In the genomic region with DNA sequence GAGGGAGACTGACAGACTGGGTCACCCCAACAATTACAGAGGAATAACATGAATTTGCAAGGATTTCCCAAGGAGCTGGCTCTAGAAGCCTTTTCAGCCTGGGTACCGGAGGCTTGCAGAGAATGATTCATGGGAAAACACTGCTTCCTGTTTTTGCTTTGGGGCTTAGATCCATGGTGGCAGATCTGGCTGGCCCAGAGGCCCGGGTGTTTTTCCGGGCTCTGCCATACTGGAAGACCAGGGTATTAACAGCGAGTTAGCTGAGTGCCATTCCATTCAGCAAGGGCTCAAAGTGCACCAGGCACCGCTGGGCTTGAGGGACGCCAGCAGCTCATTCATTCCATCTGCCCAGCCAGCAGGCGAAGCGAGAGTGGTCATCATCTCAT, we compare ENCODE assay signal across 8 cellular contexts. TPM values are rescaled to one million over a fixed set of nuclear protein-coding genes. Genes with fewer than 3 reads are reported as not detected.
A peak's percentile ranks its signal among the peaks of the same experiment; 100 is the strongest.
DNase-seq lines count a peak whose midpoint lies in the region; ATAC-seq and TF ChIP-seq lines count a peak whose summit lies in the region.

No MANE protein-coding gene starts in this region.

- H3K27me3 ChIP-seq in HAP-1 (ENCODE audit: low read depth) (no peaks in the 10 kb centered on the region), prostate gland (replicated peaks; ENCODE audit: insufficient read depth) (no peaks in the 10 kb centered on the region)

- WGBS in prostate gland = 30% methylated on average over 8 of the region's 8 CpGs

- H3K4me1 ChIP-seq in HAP-1 = peaks cover 10% of the 10 kb centered on the region
- H3K4me1 ChIP-seq in prostate gland (replicated peaks) = peaks cover 16% of the 10 kb centered on the region

- no peaks in the 10 kb centered on the region for H3K9me3 ChIP-seq in HAP-1
- H3K9me3 ChIP-seq in SK-N-MC (ENCODE audit: low read depth, low read length) = no peaks in the 10 kb centered on the region
- H3K9me3 ChIP-seq in prostate gland = no peaks in the 10 kb centered on the region

- no peak overlapping the region for H3K9ac ChIP-seq in SK-N-MC (ENCODE audit: insufficient read length)

- peak overlapping the region; percentile 72 for H3K4me3 ChIP-seq in HAP-1
- peak overlapping the region; percentile 82; the same call in 1 of the 2 replicates for H3K4me3 ChIP-seq in SK-N-MC
- H3K4me3 ChIP-seq in prostate gland = peak overlapping the region; percentile 76 to 78

- TF ChIP-seq POLR2A in prostate gland (IDR thresholded peaks at IDR 0.05) = no peak

- intact Hi-C loops in prostate gland (cut with DNase I) = loop anchor here (5.0 kb wide), 1 partner anchor 38 kb away; no protein-coding TSS in a partner anchor

- DNase-seq in HAP-1 (ENCODE audit: low spot score in 2 of 2) (peak in 1 of 2 experiments; percentile 17), SK-N-MC (ENCODE audit: low read depth, low spot score) (no peak), fibroblast of gingiva (ENCODE audit: low read depth) (peak; percentile 62), prostate gland (ENCODE audit: low spot score) (no peak), epidermal melanocyte (ENCODE audit: insufficient read length, low spot score) (no peak), NCI-H2227 treated with DMSO at 0.1 percent for 48 hours (lab: John Stamatoyannopoulos, UW) (no peak)

- in situ Hi-C loops in HAP-1 (cut with MboI; ENCODE audit: low sequenced_read_pairs) = no loop called here

- H3K27ac ChIP-seq in SK-N-MC = no peak overlapping the region
- H3K27ac ChIP-seq in prostate gland = peak overlapping the region; percentile 92

- ATAC-seq in GM21526 (IDR thresholded peaks at IDR 0.05; ENCODE audit: low FRiP score, unreplicated experiment) (no peak), HG02938 (IDR thresholded peaks at IDR 0.05; ENCODE audit: unreplicated experiment) (no peak)

- TF ChIP-seq CTCF in prostate gland (IDR thresholded peaks at IDR 0.05) = no peak

- peaks cover 58% of the 10 kb centered on the region for H3K36me3 ChIP-seq in HAP-1 (replicated peaks)
- H3K36me3 ChIP-seq in SK-N-MC (ENCODE audit: insufficient read depth, low read length) = peaks cover 19% of the 10 kb centered on the region; the same call in 1 of the 2 replicates
- H3K36me3 ChIP-seq in prostate gland = no peaks in the 10 kb centered on the region

RNA-seq across cellular contexts. Expression of gene WDR1, which starts 1.3 kb away (rescaled TPM):
- 100 to 1,000 TPM; 127 to 171 TPM for total RNA-seq in prostate gland
